ENCODE assay signal across 1 cellular context in the genomic region with DNA sequence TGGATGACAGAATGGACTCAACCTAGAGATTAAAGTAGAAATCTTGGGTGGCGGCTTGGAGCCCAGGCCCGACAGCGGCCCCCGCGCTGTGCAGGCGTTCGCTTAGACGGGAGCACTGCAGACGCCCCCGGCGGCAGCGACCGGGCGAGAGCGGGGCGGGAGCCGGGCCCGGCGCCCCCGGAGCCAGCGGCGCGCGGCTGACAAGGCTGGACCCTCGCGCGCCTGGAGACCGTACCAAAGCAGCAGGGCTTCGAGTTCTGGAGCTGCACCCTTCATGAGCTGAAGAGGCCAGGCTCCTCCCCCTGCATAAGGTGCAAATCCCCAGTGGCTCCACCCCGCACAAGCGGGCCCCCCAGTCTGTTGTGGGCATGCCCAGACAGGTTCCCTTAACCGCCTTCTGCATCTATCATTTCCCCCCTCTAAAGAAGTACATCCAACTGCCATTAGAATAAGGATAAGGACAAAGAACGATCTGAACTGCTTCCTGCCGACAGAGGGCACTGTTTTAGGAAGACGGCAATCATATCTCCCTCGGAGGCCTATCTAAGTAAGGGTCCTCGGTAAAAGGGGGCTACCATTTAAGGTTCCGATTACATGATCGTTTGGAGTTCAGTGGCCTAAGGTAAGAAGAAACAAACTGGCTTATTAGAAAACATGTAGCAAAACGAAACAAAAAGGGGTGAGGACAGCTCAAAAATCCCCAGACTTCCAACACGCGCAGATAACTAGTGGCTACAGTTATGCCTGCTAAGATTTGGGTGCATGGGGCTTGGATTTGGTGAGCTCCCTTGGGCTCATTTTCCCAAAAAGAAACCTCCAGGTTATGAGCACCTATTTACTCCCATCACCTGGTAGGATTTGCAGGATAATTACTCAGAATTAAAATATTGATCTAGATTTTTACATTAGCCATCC.
TF ChIP-seq lines count a peak whose summit lies in the region.

No MANE protein-coding gene starts in this region.

TF ChIP-seq in GM23338, 12 proteins besides CTCF, POLR2A, EP300 and RAD21:
- TF ChIP-seq, protein P1, sequence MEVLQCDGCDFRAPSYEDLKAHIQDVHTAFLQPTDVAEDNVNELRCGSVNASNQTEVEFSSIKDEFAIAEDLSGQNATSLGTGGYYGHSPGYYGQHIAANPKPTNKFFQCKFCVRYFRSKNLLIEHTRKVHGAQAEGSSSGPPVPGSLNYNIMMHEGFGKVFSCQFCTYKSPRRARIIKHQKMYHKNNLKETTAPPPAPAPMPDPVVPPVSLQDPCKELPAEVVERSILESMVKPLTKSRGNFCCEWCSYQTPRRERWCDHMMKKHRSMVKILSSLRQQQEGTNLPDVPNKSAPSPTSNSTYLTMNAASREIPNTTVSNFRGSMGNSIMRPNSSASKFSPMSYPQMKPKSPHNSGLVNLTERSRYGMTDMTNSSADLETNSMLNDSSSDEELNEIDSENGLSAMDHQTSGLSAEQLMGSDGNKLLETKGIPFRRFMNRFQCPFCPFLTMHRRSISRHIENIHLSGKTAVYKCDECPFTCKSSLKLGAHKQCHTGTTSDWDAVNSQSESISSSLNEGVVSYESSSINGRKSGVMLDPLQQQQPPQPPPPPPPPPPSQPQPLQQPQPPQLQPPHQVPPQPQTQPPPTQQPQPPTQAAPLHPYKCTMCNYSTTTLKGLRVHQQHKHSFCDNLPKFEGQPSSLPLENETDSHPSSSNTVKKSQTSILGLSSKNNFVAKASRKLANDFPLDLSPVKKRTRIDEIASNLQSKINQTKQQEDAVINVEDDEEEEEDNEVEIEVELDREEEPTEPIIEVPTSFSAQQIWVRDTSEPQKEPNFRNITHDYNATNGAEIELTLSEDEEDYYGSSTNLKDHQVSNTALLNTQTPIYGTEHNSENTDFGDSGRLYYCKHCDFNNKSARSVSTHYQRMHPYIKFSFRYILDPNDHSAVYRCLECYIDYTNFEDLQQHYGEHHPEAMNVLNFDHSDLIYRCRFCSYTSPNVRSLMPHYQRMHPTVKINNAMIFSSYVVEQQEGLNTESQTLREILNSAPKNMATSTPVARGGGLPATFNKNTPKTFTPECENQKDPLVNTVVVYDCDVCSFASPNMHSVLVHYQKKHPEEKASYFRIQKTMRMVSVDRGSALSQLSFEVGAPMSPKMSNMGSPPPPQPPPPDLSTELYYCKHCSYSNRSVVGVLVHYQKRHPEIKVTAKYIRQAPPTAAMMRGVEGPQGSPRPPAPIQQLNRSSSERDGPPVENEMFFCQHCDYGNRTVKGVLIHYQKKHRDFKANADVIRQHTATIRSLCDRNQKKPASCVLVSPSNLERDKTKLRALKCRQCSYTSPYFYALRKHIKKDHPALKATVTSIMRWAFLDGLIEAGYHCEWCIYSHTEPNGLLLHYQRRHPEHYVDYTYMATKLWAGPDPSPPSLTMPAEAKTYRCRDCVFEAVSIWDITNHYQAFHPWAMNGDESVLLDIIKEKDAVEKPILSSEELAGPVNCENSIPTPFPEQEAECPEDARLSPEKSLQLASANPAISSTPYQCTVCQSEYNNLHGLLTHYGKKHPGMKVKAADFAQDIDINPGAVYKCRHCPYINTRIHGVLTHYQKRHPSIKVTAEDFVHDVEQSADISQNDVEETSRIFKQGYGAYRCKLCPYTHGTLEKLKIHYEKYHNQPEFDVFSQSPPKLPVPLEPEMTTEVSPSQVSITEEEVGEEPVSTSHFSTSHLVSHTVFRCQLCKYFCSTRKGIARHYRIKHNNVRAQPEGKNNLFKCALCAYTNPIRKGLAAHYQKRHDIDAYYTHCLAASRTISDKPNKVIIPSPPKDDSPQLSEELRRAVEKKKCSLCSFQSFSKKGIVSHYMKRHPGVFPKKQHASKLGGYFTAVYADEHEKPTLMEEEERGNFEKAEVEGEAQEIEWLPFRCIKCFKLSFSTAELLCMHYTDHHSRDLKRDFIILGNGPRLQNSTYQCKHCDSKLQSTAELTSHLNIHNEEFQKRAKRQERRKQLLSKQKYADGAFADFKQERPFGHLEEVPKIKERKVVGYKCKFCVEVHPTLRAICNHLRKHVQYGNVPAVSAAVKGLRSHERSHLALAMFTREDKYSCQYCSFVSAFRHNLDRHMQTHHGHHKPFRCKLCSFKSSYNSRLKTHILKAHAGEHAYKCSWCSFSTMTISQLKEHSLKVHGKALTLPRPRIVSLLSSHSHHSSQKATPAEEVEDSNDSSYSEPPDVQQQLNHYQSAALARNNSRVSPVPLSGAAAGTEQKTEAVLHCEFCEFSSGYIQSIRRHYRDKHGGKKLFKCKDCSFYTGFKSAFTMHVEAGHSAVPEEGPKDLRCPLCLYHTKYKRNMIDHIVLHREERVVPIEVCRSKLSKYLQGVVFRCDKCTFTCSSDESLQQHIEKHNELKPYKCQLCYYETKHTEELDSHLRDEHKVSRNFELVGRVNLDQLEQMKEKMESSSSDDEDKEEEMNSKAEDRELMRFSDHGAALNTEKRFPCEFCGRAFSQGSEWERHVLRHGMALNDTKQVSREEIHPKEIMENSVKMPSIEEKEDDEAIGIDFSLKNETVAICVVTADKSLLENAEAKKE (CRISPR knock-in tag; IDR thresholded peaks at IDR 0.05): no peak
- no peak for TF ChIP-seq POLR2AphosphoS5 (IDR thresholded peaks at IDR 0.05; ENCODE audit: low read depth)
- TF ChIP-seq, protein P2, sequence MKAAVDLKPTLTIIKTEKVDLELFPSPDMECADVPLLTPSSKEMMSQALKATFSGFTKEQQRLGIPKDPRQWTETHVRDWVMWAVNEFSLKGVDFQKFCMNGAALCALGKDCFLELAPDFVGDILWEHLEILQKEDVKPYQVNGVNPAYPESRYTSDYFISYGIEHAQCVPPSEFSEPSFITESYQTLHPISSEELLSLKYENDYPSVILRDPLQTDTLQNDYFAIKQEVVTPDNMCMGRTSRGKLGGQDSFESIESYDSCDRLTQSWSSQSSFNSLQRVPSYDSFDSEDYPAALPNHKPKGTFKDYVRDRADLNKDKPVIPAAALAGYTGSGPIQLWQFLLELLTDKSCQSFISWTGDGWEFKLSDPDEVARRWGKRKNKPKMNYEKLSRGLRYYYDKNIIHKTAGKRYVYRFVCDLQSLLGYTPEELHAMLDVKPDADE (IDR thresholded peaks at IDR 0.05): no peak
- TF ChIP-seq EZH2 (IDR thresholded peaks at IDR 0.05; ENCODE audit: low read depth, unreplicated experiment): no peak
- no peak for TF ChIP-seq STAT1 (IDR thresholded peaks at IDR 0.05; ENCODE audit: unreplicated experiment)
- no peak for TF ChIP-seq JUNB (IDR thresholded peaks at IDR 0.05; ENCODE audit: unreplicated experiment)
- no peak for TF ChIP-seq NANOG (IDR thresholded peaks at IDR 0.05; ENCODE audit: borderline replicate concordance)
- no peak for TF ChIP-seq ZNF114 (CRISPR knock-in tag; IDR thresholded peaks at IDR 0.05)
- TF ChIP-seq, protein P3, sequence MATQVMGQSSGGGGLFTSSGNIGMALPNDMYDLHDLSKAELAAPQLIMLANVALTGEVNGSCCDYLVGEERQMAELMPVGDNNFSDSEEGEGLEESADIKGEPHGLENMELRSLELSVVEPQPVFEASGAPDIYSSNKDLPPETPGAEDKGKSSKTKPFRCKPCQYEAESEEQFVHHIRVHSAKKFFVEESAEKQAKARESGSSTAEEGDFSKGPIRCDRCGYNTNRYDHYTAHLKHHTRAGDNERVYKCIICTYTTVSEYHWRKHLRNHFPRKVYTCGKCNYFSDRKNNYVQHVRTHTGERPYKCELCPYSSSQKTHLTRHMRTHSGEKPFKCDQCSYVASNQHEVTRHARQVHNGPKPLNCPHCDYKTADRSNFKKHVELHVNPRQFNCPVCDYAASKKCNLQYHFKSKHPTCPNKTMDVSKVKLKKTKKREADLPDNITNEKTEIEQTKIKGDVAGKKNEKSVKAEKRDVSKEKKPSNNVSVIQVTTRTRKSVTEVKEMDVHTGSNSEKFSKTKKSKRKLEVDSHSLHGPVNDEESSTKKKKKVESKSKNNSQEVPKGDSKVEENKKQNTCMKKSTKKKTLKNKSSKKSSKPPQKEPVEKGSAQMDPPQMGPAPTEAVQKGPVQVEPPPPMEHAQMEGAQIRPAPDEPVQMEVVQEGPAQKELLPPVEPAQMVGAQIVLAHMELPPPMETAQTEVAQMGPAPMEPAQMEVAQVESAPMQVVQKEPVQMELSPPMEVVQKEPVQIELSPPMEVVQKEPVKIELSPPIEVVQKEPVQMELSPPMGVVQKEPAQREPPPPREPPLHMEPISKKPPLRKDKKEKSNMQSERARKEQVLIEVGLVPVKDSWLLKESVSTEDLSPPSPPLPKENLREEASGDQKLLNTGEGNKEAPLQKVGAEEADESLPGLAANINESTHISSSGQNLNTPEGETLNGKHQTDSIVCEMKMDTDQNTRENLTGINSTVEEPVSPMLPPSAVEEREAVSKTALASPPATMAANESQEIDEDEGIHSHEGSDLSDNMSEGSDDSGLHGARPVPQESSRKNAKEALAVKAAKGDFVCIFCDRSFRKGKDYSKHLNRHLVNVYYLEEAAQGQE (IDR thresholded peaks at IDR 0.05; ENCODE audit: unreplicated experiment): no peak
- no peak for TF ChIP-seq ZNF331 (CRISPR knock-in tag; IDR thresholded peaks at IDR 0.05; ENCODE audit: low read depth)
TF ChIP-seq in GM23338: peak in this region for 0.
